In the genomic region with DNA sequence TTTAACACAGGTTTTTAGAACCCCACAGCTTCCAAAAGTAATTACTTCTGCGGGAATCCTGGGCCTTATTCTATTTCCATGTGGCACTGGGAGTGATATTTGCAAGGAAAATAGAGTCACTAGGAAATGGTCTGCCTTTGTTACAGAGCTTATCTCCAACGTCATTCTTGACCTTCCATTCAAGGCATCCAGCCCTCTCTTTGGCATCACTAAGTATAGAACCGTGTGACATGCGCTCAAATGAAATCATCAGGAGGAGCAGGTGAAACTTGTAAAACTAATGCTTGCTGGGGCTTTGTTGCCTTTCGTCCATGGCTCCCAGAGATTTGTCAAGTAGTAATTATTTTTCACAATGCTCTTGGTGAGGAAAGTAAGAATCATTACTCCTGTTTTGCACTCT, we compare ENCODE assay signal across 23 cellular contexts.
"Had no signal": no experiment of that assay in that cellular context is flagged by ENCODE, and none has a peak within 500 bp of the region (broad histone marks: within the 10 kb centered on the region; RNA-seq: fewer than 3 reads in every experiment).

No MANE protein-coding gene starts in this region.

- H3K4me3 ChIP-seq: esophagus muscularis mucosa, gastroesophageal sphincter, left ventricle myocardium inferior, lung, psoas muscle, sigmoid colon, skin epidermis, stomach, thoracic aorta, transverse colon had no signal

- H3K9me3 ChIP-seq: esophagus muscularis mucosa, gastroesophageal sphincter, left ventricle myocardium inferior, psoas muscle, sigmoid colon, stomach, thoracic aorta, transverse colon had no signal

- ATAC-seq: gastroesophageal sphincter; naive thymus-derived CD4-positive, alpha-beta T cell; psoas muscle had no signal

- H3K27me3 ChIP-seq: esophagus muscularis mucosa, gastroesophageal sphincter, sigmoid colon, stomach, transverse colon had no signal

- H3K36me3 ChIP-seq: esophagus muscularis mucosa, sigmoid colon, stomach, thoracic aorta, transverse colon had no signal

- DNase-seq: central memory CD4-positive, alpha-beta T cell; cortex of kidney; effector memory CD4-positive, alpha-beta T cell; foreskin fibroblast; hypothalamus; kidney glomerular epithelial cell; left ventricle myocardium inferior; naive thymus-derived CD4-positive, alpha-beta T cell; nephron progenitor cell; psoas muscle; retina; sigmoid colon; stimulated activated CD4-positive, alpha-beta T cell treated with anti-CD3 and anti-CD28 coated beads, Interleukin-12 subunit alpha, Interleukin-12 subunit beta, amount 100 ng/mL, for 4 hours; stimulated activated naive CD4-positive, alpha-beta T cell; stomach; substantia nigra; transverse colon had no signal

- H3K4me1 ChIP-seq: psoas muscle had no signal

- H3K27ac ChIP-seq: epithelial cell of prostate, esophagus muscularis mucosa, gastroesophageal sphincter, left ventricle myocardium inferior, psoas muscle, sigmoid colon, skin epidermis, stomach, thoracic aorta, transverse colon had no signal
